In genomic region chr11:95230054-95231034, GRCh38 we compare ENCODE assay signal across 8 cellular contexts. TPM values are rescaled to one million over a fixed set of nuclear protein-coding genes. Genes with fewer than 3 reads are reported as not detected.
DNase-seq lines count a peak whose midpoint lies in the region; ATAC-seq, FAIRE-seq and TF ChIP-seq lines count a peak whose summit lies in the region.

No MANE protein-coding gene starts in this region.

- intact Hi-C loops in activated CD4-positive, alpha-beta T cell treated with anti-CD3 and anti-CD28 coated beads for 36 hours (cut with DNase I, micrococcal nuclease): loop anchor here (1.0 to 5.0 kb wide), 16 partner anchors 24 to 1158 kb away; partner anchors contain the start of genes CCDC82 (in 1 of the 2), CEP57 (in 1 of the 2), CWC15 (in 1 of the 2) and ENDOD1 (in 1 of the 2)

- CTCF ChIA-PET in activated CD4-positive, alpha-beta T cell treated with anti-CD3 and anti-CD28 coated beads for 36 hours (lab: Charles Lee): interaction anchor here (0.6 to 2.6 kb wide), 19 partner anchors 10 to 560 kb away, joined by 3 to 17 read pairs (median 5); partner anchors contain the start of gene CEP57

- H3K9ac ChIP-seq in astrocyte (ENCODE audit: low read length) (peak overlapping the region; percentile 84), rectal smooth muscle tissue (ENCODE audit: low read length) (peak overlapping the region; percentile 13)

- peak; percentile 53 for DNase-seq in activated CD4-positive, alpha-beta T cell treated with anti-CD3 and anti-CD28 coated beads for 36 hours
- DNase-seq in activated CD4-positive, alpha-beta T cell treated with anti-CD3 and anti-CD28 coated beads for 1 hour: no peak
- DNase-seq in astrocyte (ENCODE audit: low read depth) (no peak), hypothalamus (lab: John Stamatoyannopoulos, UW) (peak in 34 of 51 donors; percentile 7 to 79 (median 44)), cerebellar nuclear complex (lab: John Stamatoyannopoulos, UW) (no peak)

- no peaks in the 10 kb centered on the region for H3K27me3 Mint-ChIP-seq in activated CD4-positive, alpha-beta T cell treated with anti-CD3 and anti-CD28 coated beads for 36 hours
- H3K27me3 Mint-ChIP-seq in astrocyte (ENCODE audit: low read depth, unreplicated experiment): no peaks in the 10 kb centered on the region

- H3K4me1 ChIP-seq in astrocyte (ENCODE audit: insufficient read depth, low read length) (peaks cover 22% of the 10 kb centered on the region), rectal smooth muscle tissue (ENCODE audit: control insufficient read depth, insufficient read depth, low read length) (peaks cover 9% of the 10 kb centered on the region)

- H3K36me3 ChIP-seq in astrocyte (ENCODE audit: insufficient read depth, low read length): no peaks in the 10 kb centered on the region
- H3K36me3 ChIP-seq in rectal smooth muscle tissue (ENCODE audit: control insufficient read depth, insufficient read depth, low read length): no peaks in the 10 kb centered on the region

- H3K4me3 ChIP-seq in astrocyte (ENCODE audit: insufficient read depth, low read depth, low read length) (peak overlapping the region; percentile 83), rectal smooth muscle tissue (ENCODE audit: low read length) (peak overlapping the region; percentile 74)

- H3K4me1 Mint-ChIP-seq in activated CD4-positive, alpha-beta T cell treated with anti-CD3 and anti-CD28 coated beads for 36 hours: peaks cover 52% of the 10 kb centered on the region
- peaks cover 18% of the 10 kb centered on the region for H3K4me1 Mint-ChIP-seq in astrocyte (ENCODE audit: low read depth, unreplicated experiment)

- H3K36me3 Mint-ChIP-seq in activated CD4-positive, alpha-beta T cell treated with anti-CD3 and anti-CD28 coated beads for 36 hours (ENCODE audit: low read depth): no peaks in the 10 kb centered on the region
- H3K36me3 Mint-ChIP-seq in astrocyte (ENCODE audit: low read depth, unreplicated experiment): no peaks in the 10 kb centered on the region

- H3K4me3 Mint-ChIP-seq in activated CD4-positive, alpha-beta T cell treated with anti-CD3 and anti-CD28 coated beads for 36 hours: no peak overlapping the region
- peak overlapping the region; percentile 98 for H3K4me3 Mint-ChIP-seq in astrocyte (ENCODE audit: unreplicated experiment)

- H3K9me3 ChIP-seq in astrocyte (ENCODE audit: insufficient read depth, low read depth, low read length): no peaks in the 10 kb centered on the region

- H2AFZ ChIP-seq in astrocyte (ENCODE audit: low read depth, low read length): peak overlapping the region; percentile 64

- peak; percentile 1 for ATAC-seq in activated CD4-positive, alpha-beta T cell treated with anti-CD3 and anti-CD28 coated beads for 36 hours
- ATAC-seq in HG03066 (IDR thresholded peaks at IDR 0.05; ENCODE audit: low read depth, unreplicated experiment): peak; percentile 12

- H3K27ac Mint-ChIP-seq in activated CD4-positive, alpha-beta T cell treated with anti-CD3 and anti-CD28 coated beads for 36 hours: peak overlapping the region; percentile 84
- peak overlapping the region; percentile 92 for H3K27ac Mint-ChIP-seq in astrocyte (ENCODE audit: unreplicated experiment)

- 0 out of 2 replicates have a peak, but pooled peaks have one; percentile 13 for TF ChIP-seq POLR2A in Raji (IDR thresholded peaks at IDR 0.05; ENCODE audit: insufficient read depth, low read depth, low read length)

- no peak for FAIRE-seq in astrocyte (lab: Jason Lieb, UNC)

- POLR2A ChIA-PET in activated CD4-positive, alpha-beta T cell treated with anti-CD3 and anti-CD28 coated beads for 36 hours (lab: Charles Lee): interaction anchor here (0.6 to 2.2 kb wide), 9 partner anchors 23 to 560 kb away, joined by 3 to 14 read pairs (median 4); partner anchors contain the start of genes CEP57 and FAM76B

- H3K79me2 ChIP-seq in astrocyte (ENCODE audit: insufficient read depth, low read length): peaks cover 33% of the 10 kb centered on the region

- H3K9me3 Mint-ChIP-seq in activated CD4-positive, alpha-beta T cell treated with anti-CD3 and anti-CD28 coated beads for 36 hours (ENCODE audit: low read depth): no peaks in the 10 kb centered on the region
- H3K9me3 Mint-ChIP-seq in astrocyte (ENCODE audit: unreplicated experiment): no peaks in the 10 kb centered on the region

- peak overlapping the region; percentile 91 for H3K4me2 ChIP-seq in astrocyte (ENCODE audit: low read length)

- no peak for TF ChIP-seq CTCF in astrocyte (IDR thresholded peaks at IDR 0.05; ENCODE audit: insufficient read depth, low read depth, low read length)

- no peaks in the 10 kb centered on the region for H4K20me1 ChIP-seq in astrocyte (ENCODE audit: insufficient read depth, low read length)

- H3K27me3 ChIP-seq in astrocyte (ENCODE audit: insufficient read depth, low read length) (no peaks in the 10 kb centered on the region), rectal smooth muscle tissue (ENCODE audit: control insufficient read depth, insufficient read depth, low read length) (no peaks in the 10 kb centered on the region)

- no peak overlapping the region for H3K27ac ChIP-seq in astrocyte (ENCODE audit: low read depth, low read length)
- H3K27ac ChIP-seq in rectal smooth muscle tissue (ENCODE audit: low read depth, low read length): peak overlapping the region; percentile 51

RNA-seq across cellular contexts. Expression of gene SESN3, which starts 0.7 kb away (rescaled TPM):
- 10 to 100 TPM in 1 of 2 experiments, 1 to 10 TPM in 1; 8.4 to 12.3 TPM for total RNA-seq in activated CD4-positive, alpha-beta T cell treated with anti-CD3 and anti-CD28 coated beads for 36 hours
- 85.6 and 98.1 TPM in 2 replicates for total RNA-seq in astrocyte

Comparison
In these comparisons a context has a peak if more than half of its experiments do, and no peak if none do; other contexts are left out.
1. DNase-seq: peak in activated CD4-positive, alpha-beta T cell treated with anti-CD3 and anti-CD28 coated beads for 36 hours (single experiment) and hypothalamus (34 of 51); none in activated CD4-positive, alpha-beta T cell treated with anti-CD3 and anti-CD28 coated beads for 1 hour (single experiment), astrocyte (single experiment) and cerebellar nuclear complex (0 of 2).